Comparison of ENCODE assay signal across 19 cellular contexts in the genomic region with DNA sequence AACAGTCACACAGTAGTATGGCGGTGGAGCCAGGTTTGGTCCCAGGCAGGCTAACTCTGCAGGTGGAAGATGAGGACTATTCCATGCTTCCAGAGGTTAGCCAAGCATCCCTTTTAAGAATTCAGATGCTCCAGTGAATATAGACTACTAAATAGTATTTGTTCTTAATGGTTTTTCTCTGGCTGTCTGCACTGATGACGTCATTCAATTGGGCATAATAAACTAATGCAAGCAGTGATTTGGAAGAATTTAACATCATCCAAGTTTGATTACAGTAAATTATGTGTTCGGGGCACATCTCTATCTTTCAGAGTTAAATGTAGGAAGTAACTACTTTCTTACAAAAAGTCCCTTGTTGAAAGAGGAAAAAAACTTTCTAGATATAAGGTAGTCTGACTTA.
DNase-seq lines count a peak whose midpoint lies in the region; ATAC-seq, FAIRE-seq and TF ChIP-seq lines count a peak whose summit lies in the region.
"Had no signal": no experiment of that assay in that cellular context is flagged by ENCODE, and none has a peak within 500 bp of the region (broad histone marks: within the 10 kb centered on the region; RNA-seq: fewer than 3 reads in every experiment).

No MANE protein-coding gene starts in this region.

- no peak for FAIRE-seq in A549 (lab: Jason Lieb, UNC)
- no peak for FAIRE-seq in GM12878 (lab: Jason Lieb, UNC)
- FAIRE-seq: A204.1, D721Med, GM12892, GM18507 had no signal

- in situ Hi-C loops in GM23248 (cut with MboI) (no loop called here), GM12878 (cut with MboI) (no loop called here)

- H3K4ac ChIP-seq in trophoblast cell (ENCODE audit: low read depth, low read length) = no peak overlapping the region

- H4K8ac ChIP-seq in trophoblast cell (ENCODE audit: low read depth, low read length) = no peak overlapping the region

- no peak overlapping the region for H3K14ac ChIP-seq in trophoblast cell (ENCODE audit: low read length)

- CTCF ChIA-PET in A549 (lab: Yijun Ruan, JAX) = interaction anchor here (0.8 kb wide), 1 partner anchor 45 kb away, joined by 3 read pairs; no protein-coding TSS in a partner anchor
- CTCF ChIA-PET in GM12878 (lab: Yijun Ruan, JAX) = interaction anchor here (1.0 to 1.3 kb wide), 2 partner anchors 10 to 30 kb away, joined by 3 to 5 read pairs; no protein-coding TSS in a partner anchor

- no peaks in the 10 kb centered on the region for H3K9me3 ChIP-seq in A549
- no peaks in the 10 kb centered on the region for H3K9me3 ChIP-seq in GM23248 (ENCODE audit: low read depth)
- no peaks in the 10 kb centered on the region; the same call in 2 of the 3 replicates for H3K9me3 ChIP-seq in GM12878 (replicated peaks; ENCODE audit: control insufficient read depth, insufficient read depth, low read length)
- H3K9me3 ChIP-seq in trophoblast cell (ENCODE audit: insufficient read depth, low read depth, low read length) = no peaks in the 10 kb centered on the region
- H3K9me3 ChIP-seq: Caco-2, HAP-1 had no signal

- POLR2A ChIA-PET in A549 (lab: Yijun Ruan, JAX) (no interaction called here), GM12878 (lab: Charles Lee) (interaction anchor here (0.9 kb wide), 1 partner anchor 37 kb away, joined by 3 read pairs; no protein-coding TSS in a partner anchor)

- no peak overlapping the region for H2BK120ac ChIP-seq in trophoblast cell (ENCODE audit: insufficient read depth, low read length, poor library complexity)

- BruUV-seq in GM12878 (replicated peaks; lab: Mats Ljungman, UMichigan) = no TSS peak

- DNase-seq in A549 (ENCODE audit: low read depth in 1 of 2, low spot score in 1 of 2) = no peak
- peak; percentile 31 for DNase-seq in GM23248
- no peak for DNase-seq in GM12878 (ENCODE audit: low read depth, low spot score)
- no peak for DNase-seq in trophoblast cell
- DNase-seq in MV-4-11 (lab: John Stamatoyannopoulos, UW) = no peak
- DNase-seq in DMS79 (lab: John Stamatoyannopoulos, UW) = no peak
- DNase-seq: AML-193; Caco-2; CD4-positive, alpha-beta T cell; DND-41; EL; Karpas-422; KBM-7 had no signal

- no peak overlapping the region for H2BK12ac ChIP-seq in trophoblast cell (ENCODE audit: low read length)

- H3K27ac ChIP-seq in A549 (no peak overlapping the region), GM23248 (no peak overlapping the region), GM12878 (ENCODE audit: control insufficient read depth, insufficient read depth) (no peak overlapping the region), trophoblast cell (ENCODE audit: low read depth, low read length) (no peak overlapping the region)
- H3K27ac ChIP-seq: C4-2B had no signal

- no peak overlapping the region for H4K12ac ChIP-seq in trophoblast cell (ENCODE audit: low read depth, low read length)

- peaks cover 4% of the 10 kb centered on the region for H3K79me1 ChIP-seq in trophoblast cell (ENCODE audit: low read length)

- peaks cover 31% of the 10 kb centered on the region for H3F3A ChIP-seq in GM23248 (ENCODE audit: insufficient read depth)

- H2AFZ ChIP-seq in GM23248 = no peak overlapping the region
- no peak overlapping the region for H2AFZ ChIP-seq in GM12878 (ENCODE audit: control insufficient read depth, low read depth, low read length)
- H2AFZ ChIP-seq in trophoblast cell (ENCODE audit: insufficient read depth, low read length, poor library complexity) = no peak overlapping the region

- WGBS in A549 (ENCODE audit: missing lambda C conversion rate) = 83% methylated on average over 3 of the region's 3 CpGs
- 70 to 71% methylated on average over 3 of the region's 3 CpGs for WGBS in GM23248 (ENCODE audit: low coverage in 1 of 2, low lambda C conversion rate in 2 of 2, missing lambda C conversion rate in 2 of 2), 2 experiments
- 24% methylated on average over 3 of the region's 3 CpGs for WGBS in GM12878 (ENCODE audit: insufficient coverage, insufficient replicate concordance, low lambda C conversion rate, missing lambda C conversion rate)
- no CpG with 5 or more reads among the region's 3 CpGs for WGBS in trophoblast cell (ENCODE audit: extremely low coverage, insufficient coverage, insufficient read length)

- no peak overlapping the region for H3K4me2 ChIP-seq in A549
- H3K4me2 ChIP-seq in GM23248 (ENCODE audit: unreplicated experiment) = no peak overlapping the region
- H3K4me2 ChIP-seq in GM12878 (ENCODE audit: control insufficient read depth, insufficient read depth) = no peak overlapping the region
- H3K4me2 ChIP-seq in trophoblast cell (ENCODE audit: low read length) = no peak overlapping the region

- peak overlapping the region; percentile 4 for H4K91ac ChIP-seq in trophoblast cell (ENCODE audit: low read depth, low read length)

- TF ChIP-seq CTCF in A549 (IDR thresholded peaks at IDR 0.05) (no peak), GM12878 (IDR thresholded peaks at IDR 0.05 in 2 of 3, conservative IDR thresholded peaks at IDR 0.05 in 1 of 3; ENCODE audit: control insufficient read depth in 2 of 3, extremely low read depth in 1 of 3, insufficient read depth in 1 of 3, low read depth in 3 of 3, low read length in 3 of 3) (no peak)

- H2AK5ac ChIP-seq in trophoblast cell (ENCODE audit: low read length) = no peak overlapping the region

- RAD21 ChIA-PET in GM12878 (lab: Charles Lee; ENCODE audit: unreplicated experiment) = interaction anchor here (1.5 to 4.2 kb wide), 3 partner anchors 10 to 39 kb away, joined by 3 to 46 read pairs (median 6); no protein-coding TSS in a partner anchor

- TF ChIP-seq POLR2A in A549 (IDR thresholded peaks at IDR 0.05; ENCODE audit: low read length) (no peak), GM12878 (IDR thresholded peaks at IDR 0.05; ENCODE audit: low read depth, low read length) (no peak)

- H3K27me3 ChIP-seq in GM23248 (replicated peaks; ENCODE audit: insufficient read depth) (no peaks in the 10 kb centered on the region), GM12878 (replicated peaks in 1 of 2; ENCODE audit: control insufficient read depth in 2 of 2, insufficient read depth in 2 of 2, low read length in 1 of 2) (no peaks in the 10 kb centered on the region), trophoblast cell (ENCODE audit: insufficient read depth, low read length) (no peaks in the 10 kb centered on the region)

- H3K9me2 ChIP-seq in GM23248 (ENCODE audit: insufficient read depth) = no peaks in the 10 kb centered on the region

- intact Hi-C loops in GM12878 (cut with micrococcal nuclease; ENCODE audit: unreplicated experiment) = no loop called here

- H3K79me2 ChIP-seq in GM23248 (ENCODE audit: insufficient read depth) (no peaks in the 10 kb centered on the region), GM12878 (ENCODE audit: control insufficient read depth, insufficient read depth, low read length) (no peaks in the 10 kb centered on the region), trophoblast cell (ENCODE audit: control insufficient read depth, insufficient read depth, low read length, poor library complexity) (no peaks in the 10 kb centered on the region)

- SMC1A ChIA-PET in GM12878 (lab: Charles Lee; ENCODE audit: uncharacterized antibody, unreplicated experiment) = interaction anchor here (0.8 to 11.1 kb wide), 3 partner anchors 9 to 38 kb away, joined by 3 to 123 read pairs (median 4); no protein-coding TSS in a partner anchor

- no peak overlapping the region for H3K18ac ChIP-seq in trophoblast cell (ENCODE audit: low read length)

- ATAC-seq in A549 = no peak
- ATAC-seq in GM12878 = no peak

- TF ChIP-seq RAD21 in A549 (conservative IDR thresholded peaks at IDR 0.05 in 1 of 2, IDR thresholded peaks at IDR 0.05 in 1 of 2) = no peak
- TF ChIP-seq RAD21 in GM12878 (IDR thresholded peaks at IDR 0.05; ENCODE audit: insufficient read depth, low read depth, low read length) = no peak

- no peak for TF ChIP-seq EP300 in A549 (IDR thresholded peaks at IDR 0.05)
- no peak for TF ChIP-seq EP300 in GM12878 (IDR thresholded peaks at IDR 0.05; ENCODE audit: borderline replicate concordance in 1 of 2, control insufficient read depth in 1 of 2, low read depth in 2 of 2, low read length in 2 of 2)

- no peak overlapping the region for H2BK5ac ChIP-seq in trophoblast cell (ENCODE audit: low read depth, low read length, poor library complexity)

- no peak overlapping the region for H3K23ac ChIP-seq in trophoblast cell (ENCODE audit: low read length)

- H3K4me3 ChIP-seq in A549 (no peak overlapping the region), GM23248 (no peak overlapping the region), GM12878 (no peak overlapping the region), trophoblast cell (ENCODE audit: low read depth, low read length) (no peak overlapping the region)
- H3K4me3 ChIP-seq: HAP-1 had no signal

- no peaks in the 10 kb centered on the region for H4K20me1 ChIP-seq in GM23248 (ENCODE audit: insufficient read depth)
- H4K20me1 ChIP-seq in GM12878 (ENCODE audit: control insufficient read depth, insufficient read depth) = no peaks in the 10 kb centered on the region

- H3K4me1 ChIP-seq in A549 (peaks cover 25% of the 10 kb centered on the region), GM23248 (ENCODE audit: insufficient read depth) (peaks cover 41% of the 10 kb centered on the region), GM12878 (ENCODE audit: control insufficient read depth, insufficient read depth, low read length) (no peaks in the 10 kb centered on the region), trophoblast cell (ENCODE audit: control insufficient read depth in 1 of 2, insufficient read depth in 2 of 2, low read length in 2 of 2) (peaks cover 0 to 2% of the 10 kb centered on the region in 2 experiments)
- H3K4me1 ChIP-seq: Caco-2, HAP-1 had no signal

- no peaks in the 10 kb centered on the region for H3K36me3 ChIP-seq in GM23248 (ENCODE audit: low read depth)
- H3K36me3 ChIP-seq in GM12878 (ENCODE audit: control insufficient read depth in 2 of 2, insufficient read depth in 2 of 2, low read length in 1 of 2) = no peaks in the 10 kb centered on the region
- H3K36me3 ChIP-seq in trophoblast cell (ENCODE audit: control insufficient read depth in 1 of 2, insufficient read depth in 2 of 2, low read length in 2 of 2) = no peaks in the 10 kb centered on the region
- H3K36me3 ChIP-seq: HAP-1 had no signal

- H3K9ac ChIP-seq in GM23248 (no peak overlapping the region), GM12878 (ENCODE audit: control insufficient read depth, insufficient read depth, low read length) (no peak overlapping the region), trophoblast cell (ENCODE audit: low read length) (no peak overlapping the region)

TF ChIP-seq in A549, 52 proteins besides CTCF, POLR2A, EP300 and RAD21:
- no peak for TF ChIP-seq HOXA7 (CRISPR knock-in tag; IDR thresholded peaks at IDR 0.05)
- TF ChIP-seq FOSL2 (IDR thresholded peaks at IDR 0.05) = no peak
- TF ChIP-seq FOSL2 (CRISPR knock-in tag; IDR thresholded peaks at IDR 0.05) = 0 out of 2 replicates have a peak, but pooled peaks have one; percentile 4
- no peak for TF ChIP-seq MAZ (IDR thresholded peaks at IDR 0.05; ENCODE audit: borderline replicate concordance, low read depth, low read length)

TF ChIP-seq in GM12878, 131 proteins besides CTCF, POLR2A, EP300 and RAD21:
- TF ChIP-seq CREM (IDR thresholded peaks at IDR 0.05; ENCODE audit: low read depth) (no peak), ATF7 (IDR thresholded peaks at IDR 0.05; ENCODE audit: low read depth) (peak; percentile 97)
